Comparison of ENCODE assay signal across 21 cellular contexts in the genomic region with DNA sequence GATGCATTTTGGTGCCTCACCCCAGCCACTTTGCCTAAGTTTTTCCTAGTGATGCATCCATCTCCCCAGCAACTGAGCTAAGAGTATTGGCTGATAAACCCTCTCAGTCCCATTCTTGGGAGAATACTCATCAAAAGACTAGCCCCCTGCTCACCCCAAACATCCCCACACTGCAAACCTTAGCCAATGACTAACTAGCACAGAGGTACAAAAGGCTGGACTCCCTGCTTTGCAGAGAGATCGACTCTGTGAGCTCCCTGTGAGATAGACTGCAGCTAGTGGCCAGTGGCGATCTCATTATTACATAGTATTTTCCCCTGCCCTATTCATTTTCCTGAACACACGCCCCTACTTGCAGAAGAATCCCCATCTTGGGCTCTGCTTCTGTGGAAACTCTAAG.
DNase-seq lines count a peak whose midpoint lies in the region; ATAC-seq, FAIRE-seq and TF ChIP-seq lines count a peak whose summit lies in the region.
"Had no signal": no experiment of that assay in that cellular context is flagged by ENCODE, and none has a peak within 500 bp of the region (broad histone marks: within the 10 kb centered on the region; RNA-seq: fewer than 3 reads in every experiment).

No MANE protein-coding gene starts in this region.

- H3K4me1 ChIP-seq in astrocyte (ENCODE audit: insufficient read depth, low read length), result peaks cover 19% of the 10 kb centered on the region
- no peaks in the 10 kb centered on the region for H3K4me1 ChIP-seq in mesenchymal stem cell (ENCODE audit: control insufficient read depth, insufficient read depth, low read depth, low read length)
- no peaks in the 10 kb centered on the region for H3K4me1 ChIP-seq in tibial nerve

- no peak overlapping the region for H2AFZ ChIP-seq in astrocyte (ENCODE audit: low read depth, low read length)
- no peak overlapping the region for H2AFZ ChIP-seq in mesenchymal stem cell (ENCODE audit: low read depth, low read length)

- H3K9me3 ChIP-seq in astrocyte (ENCODE audit: insufficient read depth, low read depth, low read length) (no peaks in the 10 kb centered on the region), mesenchymal stem cell (ENCODE audit: control insufficient read depth, low read length) (no peaks in the 10 kb centered on the region), tibial nerve (peaks cover 0 to 3% (median 0%) of the 10 kb centered on the region in 4 donors)

- peak overlapping the region; percentile 33 for H3K4me2 ChIP-seq in astrocyte (ENCODE audit: low read length)
- H3K4me2 ChIP-seq in mesenchymal stem cell (ENCODE audit: low read length, poor library complexity, severe bottlenecking), result no peak overlapping the region

- no peak for TF ChIP-seq POLR2A in tibial nerve (IDR thresholded peaks at IDR 0.05)

- H3K4me3 ChIP-seq in AG10803 (ENCODE audit: low read length) (no peak overlapping the region), astrocyte (ENCODE audit: insufficient read depth, low read depth, low read length) (no peak overlapping the region), mesenchymal stem cell (ENCODE audit: insufficient read depth in 1 of 2, low read depth in 1 of 2, low read length in 2 of 2) (no peak overlapping the region), tibial nerve (no peak overlapping the region)

- FAIRE-seq in astrocyte (lab: Jason Lieb, UNC), result no peak
- FAIRE-seq: A204.1, G401.6, GM12891, GM18507 had no signal

- no peaks in the 10 kb centered on the region for H3K79me1 ChIP-seq in mesenchymal stem cell (replicated peaks; ENCODE audit: low read length, poor library complexity, severe bottlenecking)

- 85% methylated on average over 3 of the region's 3 CpGs for WGBS in mesenchymal stem cell
- 69 to 80% methylated on average over 3 of the region's 3 CpGs for WGBS in tibial nerve, 2 donors

- no peak overlapping the region for H2AK5ac ChIP-seq in mesenchymal stem cell (ENCODE audit: low read length, severe bottlenecking)

- no peak overlapping the region for H3K14ac ChIP-seq in mesenchymal stem cell (ENCODE audit: low read length in 2 of 2)

- H2BK15ac ChIP-seq in mesenchymal stem cell (ENCODE audit: low read depth, poor library complexity, severe bottlenecking), result no peak overlapping the region

- H3K23ac ChIP-seq in mesenchymal stem cell (ENCODE audit: low read length in 2 of 2), result no peak overlapping the region

- H3K27ac Mint-ChIP-seq in HFFc6 (no peak overlapping the region), astrocyte (ENCODE audit: unreplicated experiment) (no peak overlapping the region)
- H3K27ac Mint-ChIP-seq: IgD-negative memory B cell had no signal

- TF ChIP-seq CTCF in AG10803 (conservative IDR thresholded peaks at IDR 0.05; ENCODE audit: low read length) (no peak), HFFc6 (IDR thresholded peaks at IDR 0.05) (no peak), astrocyte (IDR thresholded peaks at IDR 0.05; ENCODE audit: insufficient read depth, low read depth, low read length) (no peak), tibial nerve (IDR thresholded peaks at IDR 0.05) (no peak)

- H2BK120ac ChIP-seq in mesenchymal stem cell (ENCODE audit: low read depth, low read length), result no peak overlapping the region

- H3K27ac ChIP-seq in astrocyte (ENCODE audit: low read depth, low read length), result peak overlapping the region; percentile 59
- no peak overlapping the region for H3K27ac ChIP-seq in mesenchymal stem cell (ENCODE audit: low read length, poor library complexity, severe bottlenecking)
- H3K27ac ChIP-seq in tibial nerve, result no peak overlapping the region
- H3K27ac ChIP-seq: RWPE1 had no signal

- H3K18ac ChIP-seq in mesenchymal stem cell (ENCODE audit: low read depth in 1 of 2, low read length in 2 of 2), result no peak overlapping the region

- ATAC-seq in GM21381 (IDR thresholded peaks at IDR 0.05; ENCODE audit: unreplicated experiment), result no peak

- H3K4me3 Mint-ChIP-seq in HFFc6, result no peak overlapping the region
- no peak overlapping the region for H3K4me3 Mint-ChIP-seq in astrocyte (ENCODE audit: unreplicated experiment)
- H3K4me3 Mint-ChIP-seq: IgD-negative memory B cell had no signal

- H2BK12ac ChIP-seq in mesenchymal stem cell (ENCODE audit: low read length in 2 of 2), result no peak overlapping the region

- H3K79me2 ChIP-seq in astrocyte (ENCODE audit: insufficient read depth, low read length), result no peaks in the 10 kb centered on the region

- H3K4me1 Mint-ChIP-seq in HFFc6 (ENCODE audit: low read depth) (peaks cover 40% of the 10 kb centered on the region), astrocyte (ENCODE audit: low read depth, unreplicated experiment) (peaks cover 19% of the 10 kb centered on the region)

- no peak for TF ChIP-seq EP300 in tibial nerve (IDR thresholded peaks at IDR 0.05)

- no peaks in the 10 kb centered on the region for H3K27me3 ChIP-seq in astrocyte (ENCODE audit: insufficient read depth, low read length)
- H3K27me3 ChIP-seq in mesenchymal stem cell (ENCODE audit: control insufficient read depth in 1 of 2, insufficient read depth in 1 of 2, low read length in 2 of 2), result no peaks in the 10 kb centered on the region
- H3K27me3 ChIP-seq in tibial nerve, result no peaks in the 10 kb centered on the region

- H3K9me3 Mint-ChIP-seq in HFFc6, result no peaks in the 10 kb centered on the region
- peaks cover 5% of the 10 kb centered on the region for H3K9me3 Mint-ChIP-seq in astrocyte (ENCODE audit: unreplicated experiment)
- H3K9me3 Mint-ChIP-seq: IgD-negative memory B cell had no signal

- H3K9ac ChIP-seq in astrocyte (ENCODE audit: low read length) (peak overlapping the region; percentile 43), mesenchymal stem cell (ENCODE audit: low read length) (no peak overlapping the region)

- H4K91ac ChIP-seq in mesenchymal stem cell (ENCODE audit: low read length), result no peak overlapping the region

- no peak overlapping the region for H4K8ac ChIP-seq in mesenchymal stem cell (ENCODE audit: low read length)

- H3K27me3 Mint-ChIP-seq in HFFc6 (ENCODE audit: insufficient read depth) (peaks cover 1% of the 10 kb centered on the region), astrocyte (ENCODE audit: low read depth, unreplicated experiment) (no peaks in the 10 kb centered on the region)

- DNase-seq in AG10803 (ENCODE audit: low read depth) (peak; percentile 37), HFFc6 (peak; percentile 57), astrocyte (ENCODE audit: low read depth) (peak; percentile 86), mesenchymal stem cell (peak; percentile 22), DMS79 treated with DMSO at 0.1 percent for 48 hours (lab: John Stamatoyannopoulos, UW) (no peak), tibial nerve (ENCODE audit: low spot score in 2 of 2) (no peak)
- no peak for DNase-seq in stimulated activated naive CD4-positive, alpha-beta T cell treated with Interleukin-2 at 50 U/mL for 16 hours (lab: John Stamatoyannopoulos, UW)
- DNase-seq: COR-L47, DMS153, Kasumi-1, NCI-H1417 treated with DMSO at 0.1 percent for 48 hours, NCI-H1930, NCI-H2171, NCI-H748 treated with DMSO at 0.1 percent for 48 hours had no signal

- no peak overlapping the region for H3K4ac ChIP-seq in mesenchymal stem cell (ENCODE audit: low read depth in 1 of 2, low read length in 2 of 2)

- no peak overlapping the region for H2BK5ac ChIP-seq in mesenchymal stem cell (ENCODE audit: low read depth, low read length, poor library complexity, severe bottlenecking)

- H3K36me3 Mint-ChIP-seq in HFFc6 (ENCODE audit: low read depth) (no peaks in the 10 kb centered on the region), astrocyte (ENCODE audit: low read depth, unreplicated experiment) (no peaks in the 10 kb centered on the region)

- H3K36me3 ChIP-seq in astrocyte (ENCODE audit: insufficient read depth, low read length), result no peaks in the 10 kb centered on the region
- no peaks in the 10 kb centered on the region for H3K36me3 ChIP-seq in mesenchymal stem cell (ENCODE audit: control insufficient read depth in 1 of 2, insufficient read depth in 2 of 2, low read depth in 1 of 2, low read length in 2 of 2)
- no peaks in the 10 kb centered on the region for H3K36me3 ChIP-seq in tibial nerve

- H4K20me1 ChIP-seq in astrocyte (ENCODE audit: insufficient read depth, low read length), result no peaks in the 10 kb centered on the region

Comparison
In these comparisons a context has a peak if more than half of its experiments do, and no peak if none do; other contexts are left out.
1. DNase-seq: peak in AG10803 (single experiment), HFFc6 (single experiment), astrocyte (single experiment) and mesenchymal stem cell (single experiment); none in DMS79 treated with DMSO at 0.1 percent for 48 hours (single experiment), stimulated activated naive CD4-positive, alpha-beta T cell treated with Interleukin-2 at 50 U/mL for 16 hours (single experiment) and tibial nerve (0 of 2).